In genomic region chr2:234438322-234438977, GRCh38 we compare ENCODE assay signal across 16 cellular contexts. TPM values are rescaled to one million over a fixed set of nuclear protein-coding genes. Genes with fewer than 3 reads are reported as not detected.
A peak's percentile ranks its signal among the peaks of the same experiment; 100 is the strongest.
DNase-seq lines count a peak whose midpoint lies in the region; ATAC-seq and TF ChIP-seq lines count a peak whose summit lies in the region.
"Had no signal": no experiment of that assay in that cellular context is flagged by ENCODE, and none has a peak within 500 bp of the region (broad histone marks: within the 10 kb centered on the region; RNA-seq: fewer than 3 reads in every experiment).

No MANE protein-coding gene starts in this region.

- DNase-seq in Right ventricle myocardium superior (no peak), cardiac septum (ENCODE audit: low spot score) (no peak), T-cell (no peak), immature natural killer cell (no peak), type B pancreatic cell (ENCODE audit: extremely low spot score, unreplicated experiment) (no peak)
- no peak for DNase-seq in stimulated activated CD8-positive, alpha-beta memory T cell treated with anti-CD3 and anti-CD28 coated beads, Interleukin-4, amount 100 ng/mL, for 48 hours
- DNase-seq: erythroblast, glutamatergic neuron, NCI-H1048, NCI-H226, SK-N-SH had no signal

- H3K4me1 Mint-ChIP-seq in T-cell (peaks cover 77 to 87% (median 86%) of the 10 kb centered on the region in 3 donors), immature natural killer cell (peaks cover 42 to 70% of the 10 kb centered on the region in 2 donors), type B pancreatic cell (ENCODE audit: unreplicated experiment) (peaks cover 5% of the 10 kb centered on the region)

- intact Hi-C loops in Right ventricle myocardium superior (cut with DNase I) = no loop called here
- intact Hi-C loops in cardiac septum (cut with DNase I) = no loop called here

- peaks cover 0 to 3% (median 2%) of the 10 kb centered on the region in 3 donors for H3K9me3 Mint-ChIP-seq in T-cell
- no peaks in the 10 kb centered on the region for H3K9me3 Mint-ChIP-seq in immature natural killer cell
- H3K9me3 Mint-ChIP-seq in type B pancreatic cell = peaks cover 4% of the 10 kb centered on the region
- H3K9me3 Mint-ChIP-seq: mesothelial cell of epicardium had no signal

- H3K27ac ChIP-seq in temporal lobe (ENCODE audit: low read depth, low read length) = peak overlapping the region; percentile 50
- H3K27ac ChIP-seq: coronary artery, parathyroid adenoma had no signal

- H3K36me3 Mint-ChIP-seq in T-cell = no peaks in the 10 kb centered on the region
- H3K36me3 Mint-ChIP-seq in immature natural killer cell = peaks cover 0 to 2% (median 0%) of the 10 kb centered on the region in 3 donors
- peaks cover 4% of the 10 kb centered on the region for H3K36me3 Mint-ChIP-seq in type B pancreatic cell
- H3K36me3 Mint-ChIP-seq: mesothelial cell of epicardium had no signal

- H3K4me3 Mint-ChIP-seq in T-cell (peak overlapping the region; percentile 28 to 70 (median 37)), immature natural killer cell (peak overlapping the region in 1 of 5 donors; percentile 3), type B pancreatic cell (no peak overlapping the region)
- H3K4me3 Mint-ChIP-seq: mesothelial cell of epicardium had no signal

- POLR2A ChIA-PET in T-cell (lab: Charles Lee) = interaction anchor here (0.6 to 1.5 kb wide), 4 partner anchors 11 to 59 kb away, joined by 3 to 6 read pairs (median 4); no protein-coding TSS in a partner anchor

- H3K27ac Mint-ChIP-seq in T-cell (peak overlapping the region; percentile 90 to 92), immature natural killer cell (peak overlapping the region; percentile 51 to 88 (median 76)), type B pancreatic cell (no peak overlapping the region)
- H3K27ac Mint-ChIP-seq: mesothelial cell of epicardium had no signal

- CTCF ChIA-PET in T-cell (lab: Charles Lee) = interaction anchor here (0.6 to 1.0 kb wide), 3 partner anchors 11 to 29 kb away, joined by 3 to 7 read pairs (median 4); no protein-coding TSS in a partner anchor

- peak; percentile 34 for ATAC-seq in Right ventricle myocardium superior (ENCODE audit: poor library complexity)
- peak; percentile 35 to 51 (median 41) for ATAC-seq in T-cell (replicated peaks in 1 of 4)
- no peak for ATAC-seq in HG03460 (IDR thresholded peaks at IDR 0.05; ENCODE audit: unreplicated experiment)

- H3K27me3 Mint-ChIP-seq in T-cell = no peaks in the 10 kb centered on the region
- peaks cover 0 to 2% (median 0%) of the 10 kb centered on the region in 3 donors for H3K27me3 Mint-ChIP-seq in immature natural killer cell (ENCODE audit: low read depth in 3 of 3)
- H3K27me3 Mint-ChIP-seq in type B pancreatic cell = no peaks in the 10 kb centered on the region

- no peak for TF ChIP-seq CTCF in type B pancreatic cell (conservative IDR thresholded peaks at IDR 0.05)

RNA-seq across cellular contexts. Expression of gene ARL4C, which starts 58.4 kb away (rescaled TPM):
- 2.9 TPM for total RNA-seq in Right ventricle myocardium superior
- total RNA-seq in cardiac septum = 1.7 TPM
- 100 to 1,000 TPM; 209 to 424 (median 294) TPM for total RNA-seq in T-cell
- 100 to 1,000 TPM; 196 to 245 (median 243) TPM for polyA plus RNA-seq in immature natural killer cell
- total RNA-seq in temporal lobe = 43.3 TPM
- 72.1 and 122 TPM in 2 replicates for total RNA-seq in type B pancreatic cell (ENCODE audit: low replicate concordance)

Comparison
In these comparisons a context has a peak if more than half of its experiments do, and no peak if none do; other contexts are left out.
1. RNA of gene ARL4C, which starts 58.4 kb away (total RNA-seq): 209 to 424 TPM in T-cell, 72.1 to 122 TPM in type B pancreatic cell and 43.3 TPM in temporal lobe (single experiment); 2.9 TPM in Right ventricle myocardium superior (single experiment) and 1.7 TPM in cardiac septum (single experiment); every median in the first group is over 10 times any median in the second.